Comparison of ENCODE assay signal across 8 cellular contexts in the genomic region with DNA sequence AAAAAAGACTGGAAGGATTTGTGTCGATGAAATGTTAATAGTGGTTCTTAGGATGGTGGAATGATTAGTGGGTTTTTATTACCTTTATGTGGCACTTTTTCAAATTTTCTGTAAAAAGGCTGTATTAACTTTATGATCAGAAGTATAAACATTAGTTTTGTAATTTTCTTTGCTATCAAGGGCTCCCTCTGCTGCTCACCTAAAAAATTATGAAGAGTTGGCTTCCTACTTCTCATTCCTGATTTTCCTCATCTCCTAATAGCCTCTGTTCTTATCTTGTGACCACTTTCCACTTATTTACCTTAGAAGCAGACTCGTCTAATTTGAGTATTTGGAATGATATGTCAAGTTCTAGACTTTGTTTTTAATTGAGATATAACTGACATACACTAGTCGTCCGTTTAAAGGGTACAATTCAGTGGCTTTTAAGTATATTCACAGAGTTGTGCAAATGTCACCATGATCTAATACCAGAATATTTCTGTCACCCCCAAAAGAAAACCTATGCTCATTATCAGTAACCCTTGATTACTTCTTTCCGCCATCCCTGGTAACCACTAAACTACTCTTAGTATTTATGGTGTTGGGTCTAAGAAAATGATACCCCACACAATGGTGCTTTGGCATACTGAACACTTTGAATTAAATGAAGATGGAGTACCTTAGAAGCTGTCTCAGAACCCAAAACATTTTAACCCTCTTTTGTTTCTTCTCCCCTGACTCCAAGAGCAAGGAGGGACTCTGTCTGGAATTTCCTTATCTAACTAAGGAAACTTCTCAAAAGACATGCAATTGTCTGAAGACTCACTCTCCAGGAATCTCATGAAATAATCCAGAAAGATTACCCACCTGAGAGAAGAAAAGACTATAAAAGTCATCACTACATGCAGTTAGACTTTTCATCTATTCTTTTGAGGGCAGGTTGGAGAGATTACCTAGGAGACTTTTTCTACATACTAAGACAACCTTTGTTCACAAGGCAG.
DNase-seq lines count a peak whose midpoint lies in the region; ATAC-seq and TF ChIP-seq lines count a peak whose summit lies in the region.

No MANE protein-coding gene starts in this region.

- H3K4me3 Mint-ChIP-seq in immature natural killer cell, result no peak overlapping the region
- no peak overlapping the region for H3K4me3 Mint-ChIP-seq in activated CD4-positive, alpha-beta T cell treated with anti-CD3 and anti-CD28 coated beads for 36 hours
- H3K4me3 Mint-ChIP-seq in glutamatergic neuron (ENCODE audit: unreplicated experiment), result no peak overlapping the region

- peaks cover 0 to 3% (median 3%) of the 10 kb centered on the region in 3 donors for H3K27me3 Mint-ChIP-seq in immature natural killer cell (ENCODE audit: low read depth in 3 of 3)
- no peaks in the 10 kb centered on the region for H3K27me3 Mint-ChIP-seq in activated CD4-positive, alpha-beta T cell treated with anti-CD3 and anti-CD28 coated beads for 36 hours
- peaks cover 2% of the 10 kb centered on the region for H3K27me3 Mint-ChIP-seq in glutamatergic neuron (ENCODE audit: unreplicated experiment)

- H3K36me3 Mint-ChIP-seq in immature natural killer cell (peaks cover 14 to 18% (median 14%) of the 10 kb centered on the region in 3 donors), glutamatergic neuron (ENCODE audit: unreplicated experiment) (peaks cover 19% of the 10 kb centered on the region)
- H3K36me3 Mint-ChIP-seq in activated CD4-positive, alpha-beta T cell treated with anti-CD3 and anti-CD28 coated beads for 36 hours (ENCODE audit: low read depth), result peaks cover 8% of the 10 kb centered on the region

- H3K4me1 Mint-ChIP-seq in immature natural killer cell (no peaks in the 10 kb centered on the region), glutamatergic neuron (ENCODE audit: low read depth, unreplicated experiment) (peaks cover 6% of the 10 kb centered on the region)
- H3K4me1 Mint-ChIP-seq in activated CD4-positive, alpha-beta T cell treated with anti-CD3 and anti-CD28 coated beads for 36 hours, result peaks cover 22% of the 10 kb centered on the region

- H3K27me3 ChIP-seq in left ventricle myocardium inferior (ENCODE audit: low read depth), result no peaks in the 10 kb centered on the region
- no peaks in the 10 kb centered on the region for H3K27me3 ChIP-seq in uterus

- peak; percentile 73 for TF ChIP-seq CTCF in left ventricle myocardium inferior (IDR thresholded peaks at IDR 0.05; ENCODE audit: borderline replicate concordance)
- TF ChIP-seq CTCF in uterus (IDR thresholded peaks at IDR 0.05), result peak; percentile 50 to 61 (median 56)
- TF ChIP-seq CTCF in glutamatergic neuron (IDR thresholded peaks at IDR 0.05; ENCODE audit: partially characterized antibody, unreplicated experiment), result no peak

- H3K9me3 ChIP-seq in left ventricle myocardium inferior (replicated peaks) (peaks cover 34% of the 10 kb centered on the region), uterus (peaks cover 0 to 5% of the 10 kb centered on the region in 2 donors)

- H3K27ac ChIP-seq in left ventricle myocardium inferior (replicated peaks) (no peak overlapping the region), uterus (no peak overlapping the region)

- H3K4me1 ChIP-seq in left ventricle myocardium inferior, result peaks cover 41% of the 10 kb centered on the region
- H3K4me1 ChIP-seq in uterus, result peaks cover 7 to 10% of the 10 kb centered on the region in 2 donors

- H3K4me3 ChIP-seq in left ventricle myocardium inferior (no peak overlapping the region), uterus (no peak overlapping the region)

- H3K36me3 ChIP-seq in left ventricle myocardium inferior (peaks cover 7% of the 10 kb centered on the region), uterus (no peaks in the 10 kb centered on the region)

- intact Hi-C loops in left ventricle myocardium inferior (cut with micrococcal nuclease), result loop anchor here (5.0 to 10.0 kb wide), 3 partner anchors 265 to 557 kb away; no protein-coding TSS in a partner anchor
- intact Hi-C loops in left cardiac atrium (cut with DNase I), result loop anchor here in 1 of 2 donors (2.0 to 5.0 kb wide), 3 partner anchors 401 to 555 kb away; no protein-coding TSS in a partner anchor
- intact Hi-C loops in uterus (cut with DNase I; ENCODE audit: low total_unique reads), result no loop called here
- intact Hi-C loops in activated CD4-positive, alpha-beta T cell treated with anti-CD3 and anti-CD28 coated beads for 36 hours (cut with DNase I, micrococcal nuclease), result loop anchor here (1.0 to 10.0 kb wide), 5 partner anchors 273 to 556 kb away; a partner anchor contains a TSS

- H3K9me3 Mint-ChIP-seq in immature natural killer cell, result peaks cover 17 to 34% (median 24%) of the 10 kb centered on the region in 6 donors
- peaks cover 24% of the 10 kb centered on the region for H3K9me3 Mint-ChIP-seq in activated CD4-positive, alpha-beta T cell treated with anti-CD3 and anti-CD28 coated beads for 36 hours (ENCODE audit: low read depth)
- H3K9me3 Mint-ChIP-seq in glutamatergic neuron (ENCODE audit: unreplicated experiment), result peaks cover 5% of the 10 kb centered on the region

- no peak for ATAC-seq in left cardiac atrium
- ATAC-seq in activated CD4-positive, alpha-beta T cell treated with anti-CD3 and anti-CD28 coated beads for 36 hours, result no peak

- no peak for DNase-seq in left ventricle myocardium inferior
- no peak for DNase-seq in left cardiac atrium
- DNase-seq in RPMI7951 (ENCODE audit: low read depth), result peak; percentile 37
- DNase-seq in immature natural killer cell, result peak; percentile 17 to 26 (median 24)
- no peak for DNase-seq in uterus
- DNase-seq in SHP77 treated with DMSO at 0.1 percent for 48 hours (lab: John Stamatoyannopoulos, UW), result no peak
- no peak for DNase-seq in activated CD4-positive, alpha-beta T cell treated with anti-CD3 and anti-CD28 coated beads for 36 hours
- no peak for DNase-seq in glutamatergic neuron

- no peak overlapping the region for H3K27ac Mint-ChIP-seq in immature natural killer cell
- no peak overlapping the region for H3K27ac Mint-ChIP-seq in activated CD4-positive, alpha-beta T cell treated with anti-CD3 and anti-CD28 coated beads for 36 hours
- H3K27ac Mint-ChIP-seq in glutamatergic neuron (ENCODE audit: unreplicated experiment), result no peak overlapping the region

- CTCF ChIA-PET in activated CD4-positive, alpha-beta T cell treated with anti-CD3 and anti-CD28 coated beads for 36 hours (lab: Charles Lee), result interaction anchor here (0.9 to 1.7 kb wide), 3 partner anchors 14 to 638 kb away, joined by 3 to 10 read pairs (median 3); no protein-coding TSS in a partner anchor

- no peak for TF ChIP-seq POLR2A in uterus (IDR thresholded peaks at IDR 0.05)

- POLR2A ChIA-PET in activated CD4-positive, alpha-beta T cell treated with anti-CD3 and anti-CD28 coated beads for 36 hours (lab: Charles Lee), result no interaction called here

Comparison
In these comparisons a context has a peak if more than half of its experiments do, and no peak if none do; other contexts are left out.
1. DNase-seq: peak in RPMI7951 (single experiment) and immature natural killer cell (3 of 3); none in left ventricle myocardium inferior (single experiment), left cardiac atrium (single experiment), uterus (0 of 2), SHP77 treated with DMSO at 0.1 percent for 48 hours (single experiment), activated CD4-positive, alpha-beta T cell treated with anti-CD3 and anti-CD28 coated beads for 36 hours (single experiment) and glutamatergic neuron (single experiment).